Comparison of ENCODE assay signal across 18 cellular contexts in the genomic region with DNA sequence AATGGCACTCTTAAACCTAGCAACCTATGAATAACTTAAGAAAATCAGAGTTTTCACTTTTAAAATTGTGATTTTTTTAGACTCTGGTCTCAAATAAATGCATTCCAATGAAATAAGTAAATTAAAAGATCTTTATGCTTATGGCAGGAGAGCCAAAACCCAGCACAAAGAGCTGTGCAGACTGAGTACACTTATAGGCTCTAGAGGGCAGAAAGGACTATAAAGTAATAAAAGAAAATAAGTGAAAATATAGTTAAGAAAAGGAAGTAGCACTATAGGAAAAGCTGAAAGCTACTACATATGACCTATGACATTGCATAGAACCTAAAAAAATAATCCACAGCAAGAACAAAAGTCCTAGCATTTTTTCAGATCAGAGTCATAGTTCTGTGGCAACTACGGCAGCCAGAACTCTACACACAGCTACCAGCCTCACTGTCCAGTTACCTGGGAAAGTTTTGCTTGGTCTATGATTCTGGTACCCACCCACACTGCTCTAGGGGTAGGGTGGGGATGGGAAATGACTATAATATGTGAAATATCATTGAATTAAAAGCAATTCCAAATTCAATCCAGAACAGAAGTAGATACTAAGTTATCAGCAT. TPM values are rescaled to one million over a fixed set of nuclear protein-coding genes. Genes with fewer than 3 reads are reported as not detected.
DNase-seq lines count a peak whose midpoint lies in the region; ATAC-seq, FAIRE-seq and TF ChIP-seq lines count a peak whose summit lies in the region.
"Had no signal": no experiment of that assay in that cellular context is flagged by ENCODE, and none has a peak within 500 bp of the region (broad histone marks: within the 10 kb centered on the region; RNA-seq: fewer than 3 reads in every experiment).

No MANE protein-coding gene starts in this region.

- no peak for TF ChIP-seq EP300 in GM12878 (IDR thresholded peaks at IDR 0.05; ENCODE audit: borderline replicate concordance in 1 of 2, control insufficient read depth in 1 of 2, low read depth in 2 of 2, low read length in 2 of 2)

- H3K36me3 ChIP-seq in ACC112 (ENCODE audit: insufficient read depth, low read length) (no peaks in the 10 kb centered on the region; the same call in 1 of the 2 replicates), GM12878 (ENCODE audit: control insufficient read depth in 2 of 2, insufficient read depth in 2 of 2, low read length in 1 of 2) (peaks cover 1 to 8% of the 10 kb centered on the region in 2 experiments), colonic mucosa (no peaks in the 10 kb centered on the region)

- peak; percentile 52 for FAIRE-seq in GM12878 (lab: Jason Lieb, UNC)

- no peaks in the 10 kb centered on the region for H3K9me3 ChIP-seq in GM12878 (replicated peaks; ENCODE audit: control insufficient read depth, insufficient read depth, low read length)
- no peaks in the 10 kb centered on the region for H3K9me3 ChIP-seq in colonic mucosa

- intact Hi-C loops in GM12878 (cut with micrococcal nuclease; ENCODE audit: unreplicated experiment) (no loop called here), left colon (cut with DNase I, micrococcal nuclease) (no loop called here), colonic mucosa (cut with DNase I) (no loop called here)

- SMC1A ChIA-PET in GM12878 (lab: Charles Lee; ENCODE audit: uncharacterized antibody, unreplicated experiment): no interaction called here

- no peak for TF ChIP-seq RAD21 in GM12878 (IDR thresholded peaks at IDR 0.05; ENCODE audit: insufficient read depth, low read depth, low read length)

- no peak overlapping the region for H3K4me2 ChIP-seq in GM12878 (ENCODE audit: control insufficient read depth, insufficient read depth)

- no peaks in the 10 kb centered on the region for H3K79me2 ChIP-seq in ACC112 (ENCODE audit: control insufficient read depth, insufficient read depth, low read length, unreplicated experiment)
- no peaks in the 10 kb centered on the region for H3K79me2 ChIP-seq in GM12878 (ENCODE audit: control insufficient read depth, insufficient read depth, low read length)

- no peak overlapping the region for H2AFZ ChIP-seq in ACC112 (ENCODE audit: low read length, unreplicated experiment)
- H2AFZ ChIP-seq in GM12878 (ENCODE audit: control insufficient read depth, low read depth, low read length): no peak overlapping the region

- ATAC-seq in GM12878 (no peak), left colon (no peak)
- ATAC-seq: activated CD8-positive, alpha-beta memory T cell treated with anti-CD3 and anti-CD28 coated beads, Interleukin-2, amount 10 ng/mL, durations not matched to agents 7 days and 5 days had no signal

- WGBS in GM12878 (ENCODE audit: insufficient coverage, insufficient replicate concordance, low lambda C conversion rate, missing lambda C conversion rate): 100% methylated on average over 1 of the region's 1 CpG

- H4K20me1 ChIP-seq in GM12878 (ENCODE audit: control insufficient read depth, insufficient read depth): no peaks in the 10 kb centered on the region

- TF ChIP-seq CTCF in GM12878 (IDR thresholded peaks at IDR 0.05 in 2 of 3, conservative IDR thresholded peaks at IDR 0.05 in 1 of 3; ENCODE audit: control insufficient read depth in 2 of 3, extremely low read depth in 1 of 3, insufficient read depth in 1 of 3, low read depth in 3 of 3, low read length in 3 of 3) (no peak), foreskin fibroblast (IDR thresholded peaks at IDR 0.05; ENCODE audit: low read depth, low read length) (no peak), colonic mucosa (IDR thresholded peaks at IDR 0.05) (no peak)

- BruUV-seq in GM12878 (replicated peaks; lab: Mats Ljungman, UMichigan): no TSS peak

- RAD21 ChIA-PET in GM12878 (lab: Charles Lee; ENCODE audit: unreplicated experiment): no interaction called here

- POLR2A ChIA-PET in GM12878 (lab: Charles Lee): no interaction called here

- CTCF ChIA-PET in GM12878 (lab: Yijun Ruan, JAX): interaction anchor here (0.9 kb wide), 1 partner anchor 10 kb away, joined by 3 read pairs; no protein-coding TSS in a partner anchor

- in situ Hi-C loops in GM12878 (cut with MboI): no loop called here

- no peak overlapping the region for H3K9ac ChIP-seq in GM12878 (ENCODE audit: control insufficient read depth, insufficient read depth, low read length)
- no peak overlapping the region for H3K9ac ChIP-seq in colonic mucosa (ENCODE audit: low read depth in 2 of 2, low read length in 2 of 2)

- peak; percentile 46 for DNase-seq in HT1080 (ENCODE audit: low read depth)
- no peak for DNase-seq in GM12878 (ENCODE audit: low read depth, low spot score)
- peak; percentile 43 to 67 for DNase-seq in foreskin fibroblast
- no peak for DNase-seq in left colon
- no peak for DNase-seq in 8988T
- DNase-seq in NOMO-1 treated with DMSO at 0.1 percent for 48 hours (lab: John Stamatoyannopoulos, UW; ENCODE audit: unreplicated experiment): no peak
- no peak for DNase-seq in colonic mucosa
- DNase-seq: activated CD4-positive, CD25-positive, alpha-beta regulatory T cell treated with anti-CD3 and anti-CD28 coated beads, Interleukin-2, amount 50 U/mL, for 72 hours; activated CD8-positive, alpha-beta memory T cell treated with anti-CD3 and anti-CD28 coated beads, Interleukin-2, amount 10 ng/mL, durations not matched to agents 7 days and 5 days; activated gamma-delta T cell; effector CD8-positive, alpha-beta T cell; H7; NCI-H1417 treated with DMSO at 0.1 percent for 48 hours; occipital lobe; SHP77 treated with DMSO at 0.1 percent for 48 hours; small intestine; stimulated activated naive CD4-positive, alpha-beta T cell treated with Interleukin-2 at 50 U/mL for 16 hours had no signal

- 0 out of 2 replicates have a peak overlapping the region, but pooled peaks have one; percentile 2 for H3K4me3 ChIP-seq in ACC112 (ENCODE audit: low read depth, low read length)
- no peak overlapping the region for H3K4me3 ChIP-seq in GM12878
- H3K4me3 ChIP-seq in foreskin fibroblast (ENCODE audit: low read depth in 1 of 2, low read length in 2 of 2): no peak overlapping the region
- H3K4me3 ChIP-seq in colonic mucosa: no peak overlapping the region

- H3K27ac ChIP-seq in ACC112 (ENCODE audit: low read depth, low read length): peak overlapping the region; percentile 21
- no peak overlapping the region for H3K27ac ChIP-seq in GM12878 (ENCODE audit: control insufficient read depth, insufficient read depth)
- no peak overlapping the region for H3K27ac ChIP-seq in colonic mucosa

- H3K27me3 ChIP-seq in ACC112 (ENCODE audit: insufficient read depth, low read length) (no peaks in the 10 kb centered on the region), GM12878 (replicated peaks in 1 of 2; ENCODE audit: control insufficient read depth in 2 of 2, insufficient read depth in 2 of 2, low read length in 1 of 2) (no peaks in the 10 kb centered on the region), colonic mucosa (no peaks in the 10 kb centered on the region)

- TF ChIP-seq POLR2A in GM12878 (IDR thresholded peaks at IDR 0.05; ENCODE audit: low read depth, low read length): no peak

- H3K4me1 ChIP-seq in ACC112 (ENCODE audit: control insufficient read depth, insufficient read depth, low read length, unreplicated experiment) (peaks cover 14% of the 10 kb centered on the region), GM12878 (ENCODE audit: control insufficient read depth, insufficient read depth, low read length) (no peaks in the 10 kb centered on the region), colonic mucosa (no peaks in the 10 kb centered on the region)

TF ChIP-seq in GM12878, 131 proteins besides CTCF, POLR2A, EP300 and RAD21 (continues in another document):
- TF ChIP-seq MYC (IDR thresholded peaks at IDR 0.05; ENCODE audit: insufficient read depth, insufficient read length, insufficient replicate concordance, low read length, severe bottlenecking) (no peak), POU2F2 (IDR thresholded peaks at IDR 0.05; ENCODE audit: borderline replicate concordance, low read depth, low read length) (no peak), KDM1A (IDR thresholded peaks at IDR 0.05; ENCODE audit: borderline replicate concordance) (no peak), EZH2 (IDR thresholded peaks at IDR 0.05; ENCODE audit: borderline replicate concordance, control insufficient read depth, low read depth, low read length) (no peak), ZNF24 (IDR thresholded peaks at IDR 0.05) (no peak), USF2 (IDR thresholded peaks at IDR 0.05; ENCODE audit: borderline replicate concordance, low read depth, low read length) (no peak), BMI1 (IDR thresholded peaks at IDR 0.05; ENCODE audit: borderline replicate concordance) (no peak), CEBPB (IDR thresholded peaks at IDR 0.05; ENCODE audit: borderline replicate concordance in 1 of 2, low read depth in 2 of 2, low read length in 2 of 2) (no peak), HDAC2 (IDR thresholded peaks at IDR 0.05) (no peak)

RNA-seq across cellular contexts. Expression of gene CLASP2, which starts 30.5 kb away (rescaled TPM):
- 39.7 and 74.2 TPM in 2 replicates for total RNA-seq in HT1080 (2014; rRNA removed; shearing (Covaris generic))
- polyA plus RNA-seq in HT1080 (2015; cell fraction: cytosol; rRNA removed): 18.8 and 19.0 TPM in 2 replicates
- polyA plus RNA-seq in HT1080 (2015; cell fraction: nucleus; rRNA removed): 33.3 and 36.8 TPM in 2 replicates
- 192 and 229 TPM in 2 replicates for total RNA-seq in GM12878 (2013; cell fraction: nucleolus; rRNA removed)
- total RNA-seq in GM12878 (2014; rRNA removed) (31.8 and 35.0 TPM in 2 replicates), GM12878 (2014; rRNA removed; fragmentation: Illumina TruSeq; extraction: Trizol) (27.7 and 28.4 TPM in 2 replicates), GM12878 (2021) (31.7 and 37.6 TPM in 2 replicates), left colon (10 to 100 TPM; 37.2 to 41.2 TPM), colonic mucosa (10 to 100 TPM; 37.4 to 40.9 TPM)
- 8.2 TPM for polyA plus RNA-seq in GM12878 (2011; ENCODE audit: low read depth)
- polyA plus RNA-seq in GM12878 (2011; rRNA removed) (38.3 and 41.6 TPM in 2 replicates), GM12878 (2014; fragmentation: Illumina TruSeq; extraction: Trizol) (25.9 and 26.6 TPM in 2 replicates), GM12878 (2014; fragmentation: Nextera tagmentation; extraction: Ambion mirVana) (1 to 10 TPM; 4.0 to 5.3 TPM), GM12878 (2014; rRNA removed) (16.0 and 18.9 TPM in 2 replicates), GM12878 (2016; fragmentation: Nextera tagmentation; extraction: Ambion mirVana) (10 to 100 TPM; 24.0 to 29.4 TPM)
- 15.1 and 15.5 TPM in 2 replicates for polyA plus RNA-seq in GM12878 (2011; cell fraction: cytosol; rRNA removed)
- polyA plus RNA-seq in GM12878 (2011; cell fraction: nucleus; rRNA removed): 32.9 and 38.6 TPM in 2 replicates
- polyA plus RNA-seq in GM12878 (2012): 10.0 and 12.1 TPM in 2 replicates
- 69.6 and 72.9 TPM in 2 replicates for polyA minus RNA-seq in GM12878 (2011; rRNA and poly(A)+ RNA removed)
- 17.4 and 21.9 TPM in 2 replicates for polyA minus RNA-seq in GM12878 (2011; cell fraction: cytosol; rRNA and poly(A)+ RNA removed)
- polyA minus RNA-seq in GM12878 (2011; cell fraction: nucleus; rRNA and poly(A)+ RNA removed): 67.5 and 130 TPM in 2 replicates

Comparison
In these comparisons a context has a peak if more than half of its experiments do, and no peak if none do; other contexts are left out.
1. DNase-seq: peak in HT1080 (single experiment) and foreskin fibroblast (2 of 2); none in GM12878 (single experiment), left colon (0 of 2), 8988T (single experiment), NOMO-1 treated with DMSO at 0.1 percent for 48 hours (single experiment) and colonic mucosa (single experiment).